12 cellular contexts compared by ENCODE assay signal in genomic region chr7:728602-729001, GRCh38. TPM values are rescaled to one million over a fixed set of nuclear protein-coding genes. Genes with fewer than 3 reads are reported as not detected.
DNase-seq lines count a peak whose midpoint lies in the region; ATAC-seq and TF ChIP-seq lines count a peak whose summit lies in the region.
"Had no signal": no experiment of that assay in that cellular context is flagged by ENCODE, and none has a peak within 500 bp of the region (broad histone marks: within the 10 kb centered on the region; RNA-seq: fewer than 3 reads in every experiment).

No MANE protein-coding gene starts in this region.

- no peaks in the 10 kb centered on the region for H3K27me3 Mint-ChIP-seq in activated T-cell treated with anti-CD3 and anti-CD28 coated beads, Interleukin-2, amount 50 U/mL, for 4 hours (ENCODE audit: low read depth)
- peaks cover 10% of the 10 kb centered on the region for H3K27me3 Mint-ChIP-seq in glutamatergic neuron (ENCODE audit: unreplicated experiment)

- H3K36me3 Mint-ChIP-seq in activated T-cell treated with anti-CD3 and anti-CD28 coated beads, Interleukin-2, amount 50 U/mL, for 4 hours (ENCODE audit: insufficient read depth) = peaks cover 29% of the 10 kb centered on the region
- H3K36me3 Mint-ChIP-seq in glutamatergic neuron (ENCODE audit: unreplicated experiment) = peaks cover 9% of the 10 kb centered on the region

- peaks cover 20% of the 10 kb centered on the region for H3K4me1 Mint-ChIP-seq in activated T-cell treated with anti-CD3 and anti-CD28 coated beads, Interleukin-2, amount 50 U/mL, for 4 hours (ENCODE audit: low read depth)
- peaks cover 19% of the 10 kb centered on the region for H3K4me1 Mint-ChIP-seq in glutamatergic neuron (ENCODE audit: low read depth, unreplicated experiment)

- no peak for ATAC-seq in activated T-cell treated with anti-CD3 and anti-CD28 coated beads, Interleukin-2, amount 50 U/mL, for 4 hours
- ATAC-seq in RWPE2 (ENCODE audit: low read depth) = no peak

- H3K27ac Mint-ChIP-seq in glutamatergic neuron (ENCODE audit: unreplicated experiment) = no peak overlapping the region

- H3K4me3 Mint-ChIP-seq in activated T-cell treated with anti-CD3 and anti-CD28 coated beads, Interleukin-2, amount 50 U/mL, for 4 hours = peak overlapping the region; percentile 86
- H3K4me3 Mint-ChIP-seq in glutamatergic neuron (ENCODE audit: unreplicated experiment) = peak overlapping the region; percentile 85

- H3K27me3 ChIP-seq in RWPE2 (ENCODE audit: insufficient read depth, poor library complexity, severe bottlenecking) (no peaks in the 10 kb centered on the region), spleen (replicated peaks in 1 of 7) (no peaks in the 10 kb centered on the region), transverse colon (no peaks in the 10 kb centered on the region)
- H3K27me3 ChIP-seq: ascending aorta had no signal

- H3K9me3 Mint-ChIP-seq in activated T-cell treated with anti-CD3 and anti-CD28 coated beads, Interleukin-2, amount 50 U/mL, for 4 hours = no peaks in the 10 kb centered on the region
- peaks cover 9% of the 10 kb centered on the region for H3K9me3 Mint-ChIP-seq in glutamatergic neuron (ENCODE audit: unreplicated experiment)

- no peak for DNase-seq in activated T-cell treated with anti-CD3 and anti-CD28 coated beads, Interleukin-2, amount 50 U/mL, for 4 hours
- DNase-seq in activated T-cell treated with anti-CD3 and anti-CD28 coated beads for 4 hours (no peak), RWPE2 (ENCODE audit: low spot score) (peak; percentile 50), glutamatergic neuron (no peak), spleen (peak; percentile 70), transverse colon (no peak), ecto neural progenitor cell (ENCODE audit: low spot score) (no peak), NCI-H1417 treated with DMSO at 0.1 percent for 48 hours (lab: John Stamatoyannopoulos, UW) (no peak)
- DNase-seq: AML-193; NCI-H1092 treated with DMSO at 0.1 percent for 48 hours; stimulated activated naive CD4-positive, alpha-beta T cell treated with Interleukin-2 at 50 U/mL for 16 hours had no signal

- H3K4me1 ChIP-seq in RWPE2 (ENCODE audit: insufficient read depth, poor library complexity, severe bottlenecking) = peaks cover 9% of the 10 kb centered on the region
- peaks cover 6 to 44% (median 28%) of the 10 kb centered on the region in 6 donors for H3K4me1 ChIP-seq in spleen
- peaks cover 0 to 49% (median 27%) of the 10 kb centered on the region in 4 donors for H3K4me1 ChIP-seq in transverse colon

- WGBS in spleen, 5 donors = 84 to 92% (median 92%) methylated on average over 8 to 9 of the region's 9 CpGs
- WGBS in transverse colon (ENCODE audit: low coverage in 1 of 2), 2 donors = 80 to 88% methylated on average over 1 to 9 of the region's 9 CpGs

- TF ChIP-seq POLR2A in spleen (IDR thresholded peaks at IDR 0.05) = no peak
- TF ChIP-seq POLR2A in transverse colon (IDR thresholded peaks at IDR 0.05) = no peak

- H3K4me3 ChIP-seq in RWPE2 (ENCODE audit: severe bottlenecking) (no peak overlapping the region), spleen (no peak overlapping the region), transverse colon (no peak overlapping the region)

- in situ Hi-C loops in transverse colon (cut with MboI; ENCODE audit: low pct_ligation_motif_present in 1 of 4, low pct_unique_long_range_greater_than_20kb in 1 of 4, low sequenced_read_pairs in 3 of 4) = no loop called here

- H3K36me3 ChIP-seq in RWPE2 (ENCODE audit: low read depth) (peaks cover 54% of the 10 kb centered on the region), spleen (peaks cover 0 to 45% (median 18%) of the 10 kb centered on the region in 6 donors), transverse colon (peaks cover 0 to 5% (median 0%) of the 10 kb centered on the region in 4 donors)

- no peak overlapping the region for H3K27ac ChIP-seq in RWPE2 (ENCODE audit: poor library complexity, severe bottlenecking)
- H3K27ac ChIP-seq in spleen = no peak overlapping the region
- no peak overlapping the region for H3K27ac ChIP-seq in transverse colon
- H3K27ac ChIP-seq: ascending aorta had no signal

- intact Hi-C loops in spleen (cut with DNase I; ENCODE audit: low total_unique reads) (no loop called here), transverse colon (cut with DNase I; ENCODE audit: low total_unique reads) (loop anchor here (10.0 kb wide), 1 partner anchor 214 kb away; the partner anchor contains the start of gene PDGFA)

- no peak for TF ChIP-seq EP300 in transverse colon (IDR thresholded peaks at IDR 0.05; ENCODE audit: low read depth)

- H3K9me3 ChIP-seq in RWPE2 (ENCODE audit: severe bottlenecking) = peaks cover 11% of the 10 kb centered on the region
- H3K9me3 ChIP-seq in spleen = peaks cover 0 to 5% (median 2%) of the 10 kb centered on the region in 8 donors
- no peaks in the 10 kb centered on the region for H3K9me3 ChIP-seq in transverse colon
- H3K9me3 ChIP-seq: ascending aorta had no signal

- TF ChIP-seq CTCF in RWPE2 (IDR thresholded peaks at IDR 0.05; ENCODE audit: poor library complexity, severe bottlenecking) = no peak
- TF ChIP-seq CTCF in glutamatergic neuron (IDR thresholded peaks at IDR 0.05; ENCODE audit: partially characterized antibody, unreplicated experiment) = no peak
- TF ChIP-seq CTCF in spleen (IDR thresholded peaks at IDR 0.05 in 8 of 11, conservative IDR thresholded peaks at IDR 0.05 in 3 of 11) = no peak
- TF ChIP-seq CTCF in transverse colon (IDR thresholded peaks at IDR 0.05) = no peak

RNA-seq across cellular contexts. Expression of gene PRKAR1B, which starts 1.5 kb away (rescaled TPM):
- 10 to 100 TPM; 38.8 to 58.6 (median 49.9) TPM for total RNA-seq in activated T-cell treated with anti-CD3 and anti-CD28 coated beads, Interleukin-2, amount 50 U/mL, for 4 hours
- 12.8 TPM for total RNA-seq in glutamatergic neuron (ENCODE audit: unreplicated experiment)
- total RNA-seq in spleen = 10 to 100 TPM; 20.8 to 39.5 (median 23.8) TPM
- 10 to 100 TPM in 2 of 3 donors, 1 to 10 TPM in 1; 9.9 to 30.2 (median 13.9) TPM for polyA plus RNA-seq in spleen
- 10 to 100 TPM; 15.7 to 53.9 (median 16.9) TPM for total RNA-seq in transverse colon

RNA-seq across cellular contexts. Expression of gene DNAAF5, which starts 2.1 kb away (rescaled TPM):
- 10 to 100 TPM; 52.3 to 69.3 (median 52.3) TPM for total RNA-seq in activated T-cell treated with anti-CD3 and anti-CD28 coated beads, Interleukin-2, amount 50 U/mL, for 4 hours
- total RNA-seq in glutamatergic neuron (ENCODE audit: unreplicated experiment) = 15.2 TPM
- 10 to 100 TPM; 13.7 to 22.4 (median 21.2) TPM for total RNA-seq in spleen
- polyA plus RNA-seq in spleen = 1 to 10 TPM; 7.5 to 8.4 (median 7.7) TPM
- 10 to 100 TPM; 20.5 to 97.3 (median 34.6) TPM for total RNA-seq in transverse colon

Comparison
In these comparisons a context has a peak if more than half of its experiments do, and no peak if none do; other contexts are left out.
1. DNase-seq: peak in RWPE2 (single experiment) and spleen (single experiment); none in activated T-cell treated with anti-CD3 and anti-CD28 coated beads, Interleukin-2, amount 50 U/mL, for 4 hours (single experiment), activated T-cell treated with anti-CD3 and anti-CD28 coated beads for 4 hours (single experiment), glutamatergic neuron (single experiment), transverse colon (single experiment), ecto neural progenitor cell (single experiment) and NCI-H1417 treated with DMSO at 0.1 percent for 48 hours (single experiment).